ENCODE assay signal across 12 cellular contexts in genomic region chr6:170270984-170271593, GRCh38. TPM values are rescaled to one million over a fixed set of nuclear protein-coding genes. Genes with fewer than 3 reads are reported as not detected.
DNase-seq lines count a peak whose midpoint lies in the region; ATAC-seq lines count a peak whose summit lies in the region.
"Had no signal": no experiment of that assay in that cellular context is flagged by ENCODE, and none has a peak within 500 bp of the region (broad histone marks: within the 10 kb centered on the region; RNA-seq: fewer than 3 reads in every experiment).

No MANE protein-coding gene starts in this region.

- peak overlapping the region in 8 of 11 experiments; percentile 22 to 72 (median 58); a peak in 13 of 22 replicates for H3K27ac ChIP-seq in BLaER1 treated with 17β-estradiol and CSF1 and Interleukin-3, amounts not matched to agents 10 nM and 100 nM
- no peak overlapping the region for H3K27ac ChIP-seq in CD4-positive, alpha-beta memory T cell (ENCODE audit: low read depth, low read length)
- H3K27ac ChIP-seq: C4-2B had no signal

- peaks cover 0 to 2% (median 0%) of the 10 kb centered on the region in 8 donors for H3K9me3 Mint-ChIP-seq in CD4-positive, alpha-beta memory T cell
- H3K9me3 Mint-ChIP-seq in naive B cell, result no peaks in the 10 kb centered on the region

- H3K9ac ChIP-seq in BLaER1 treated with 17β-estradiol and CSF1 and Interleukin-3, amounts not matched to agents 10 nM and 100 nM, result peak overlapping the region in 6 of 11 experiments; percentile 26 to 63 (median 52); a peak in 9 of 22 replicates

- H3K36me3 Mint-ChIP-seq in CD4-positive, alpha-beta memory T cell, result no peaks in the 10 kb centered on the region
- H3K36me3 Mint-ChIP-seq in T-helper 17 cell (ENCODE audit: low read depth) (no peaks in the 10 kb centered on the region), naive B cell (no peaks in the 10 kb centered on the region)

- H3K27ac Mint-ChIP-seq in CD4-positive, alpha-beta memory T cell, result peak overlapping the region in 4 of 7 donors; percentile 64 to 93 (median 85)
- H3K27ac Mint-ChIP-seq in T-helper 17 cell, result peak overlapping the region; percentile 87
- H3K27ac Mint-ChIP-seq in naive B cell, result peak overlapping the region in 4 of 6 donors; percentile 49 to 97 (median 90)

- H3K4me1 ChIP-seq in BLaER1 treated with 17β-estradiol and CSF1 and Interleukin-3, amounts not matched to agents 10 nM and 100 nM, result peaks cover 32 to 47% (median 39%) of the 10 kb centered on the region in 10 experiments
- peaks cover 22% of the 10 kb centered on the region for H3K4me1 ChIP-seq in CD4-positive, alpha-beta memory T cell (ENCODE audit: insufficient read depth, low read length)

- CTCF ChIA-PET in CD4-positive, alpha-beta memory T cell (lab: Charles Lee; ENCODE audit: partially characterized antibody), result no interaction called here

- H3K4me3 Mint-ChIP-seq in CD4-positive, alpha-beta memory T cell, result peak overlapping the region in 7 of 8 donors; percentile 85 to 96 (median 91)
- H3K4me3 Mint-ChIP-seq in T-helper 17 cell (peak overlapping the region; percentile 89), naive B cell (peak overlapping the region; percentile 82 to 94 (median 91))

- peaks cover 0 to 34% (median 19%) of the 10 kb centered on the region in 11 experiments; a peak in 15 of 22 replicates for H4K20me1 ChIP-seq in BLaER1 treated with 17β-estradiol and CSF1 and Interleukin-3, amounts not matched to agents 10 nM and 100 nM

- peaks cover 2 to 5% of the 10 kb centered on the region in 2 donors for H3K27me3 Mint-ChIP-seq in CD4-positive, alpha-beta memory T cell
- H3K27me3 Mint-ChIP-seq in T-helper 17 cell (peaks cover 9% of the 10 kb centered on the region), naive B cell (peaks cover 0 to 12% (median 0%) of the 10 kb centered on the region in 3 donors)

- ATAC-seq in T-helper 17 cell (no peak), naive B cell (ENCODE audit: low read depth in 2 of 2) (no peak)
- ATAC-seq: Panc1 had no signal

- no peaks in the 10 kb centered on the region for H3K36me3 ChIP-seq in BLaER1 treated with 17β-estradiol and CSF1 and Interleukin-3, amounts not matched to agents 10 nM and 100 nM
- H3K36me3 ChIP-seq in CD4-positive, alpha-beta memory T cell (ENCODE audit: insufficient read depth, low read length), result no peaks in the 10 kb centered on the region
- H3K36me3 ChIP-seq: thyroid gland had no signal

- peaks cover 11 to 29% (median 18%) of the 10 kb centered on the region in 4 donors for H3K4me1 Mint-ChIP-seq in CD4-positive, alpha-beta memory T cell
- H3K4me1 Mint-ChIP-seq in T-helper 17 cell (peaks cover 17% of the 10 kb centered on the region), naive B cell (peaks cover 18 to 25% (median 22%) of the 10 kb centered on the region in 3 donors)

- intact Hi-C loops in CD4-positive, alpha-beta memory T cell (cut with micrococcal nuclease), result loop anchor here (5.0 kb wide), 1 partner anchor 36 kb away; the partner anchor contains the start of gene FAM120B

- POLR2A ChIA-PET in CD4-positive, alpha-beta memory T cell (lab: Charles Lee; ENCODE audit: partially characterized antibody), result interaction anchor here (0.6 to 2.6 kb wide), 8 partner anchors 9 to 546 kb away, joined by 3 to 47 read pairs (median 8); partner anchors contain the start of genes DLL1, FAM120B and PHF10

- peak overlapping the region; percentile 76 to 95 (median 91) for H3K4me2 ChIP-seq in BLaER1 treated with 17β-estradiol and CSF1 and Interleukin-3, amounts not matched to agents 10 nM and 100 nM

- peak overlapping the region in 7 of 10 experiments; percentile 25 to 63 (median 45); a peak in 12 of 20 replicates for H3K4me3 ChIP-seq in BLaER1 treated with 17β-estradiol and CSF1 and Interleukin-3, amounts not matched to agents 10 nM and 100 nM
- H3K4me3 ChIP-seq in CD4-positive, alpha-beta memory T cell (ENCODE audit: low read length in 2 of 2), result peak overlapping the region in 1 of 2 donors; percentile 51
- H3K4me3 ChIP-seq: thyroid gland had no signal

- DNase-seq in CD4-positive, alpha-beta memory T cell, result no peak
- no peak for DNase-seq in T-helper 17 cell
- DNase-seq in naive B cell, result no peak
- DNase-seq in NOMO-1 (lab: John Stamatoyannopoulos, UW; ENCODE audit: unreplicated experiment in 2 of 2), result no peak
- no peak for DNase-seq in MV-4-11 (lab: John Stamatoyannopoulos, UW)
- no peak for DNase-seq in HT-29 (ENCODE audit: low spot score)
- DNase-seq: NCI-H1930, NCI-H524 treated with DMSO at 0.1 percent for 48 hours, thyroid gland had no signal

- no peaks in the 10 kb centered on the region for H3K9me3 ChIP-seq in BLaER1 treated with 17β-estradiol and CSF1 and Interleukin-3, amounts not matched to agents 10 nM and 100 nM (replicated peaks in 1 of 11)
- no peaks in the 10 kb centered on the region for H3K9me3 ChIP-seq in CD4-positive, alpha-beta memory T cell (ENCODE audit: control insufficient read depth in 1 of 2, low read length in 2 of 2)
- H3K9me3 ChIP-seq in T-helper 17 cell (ENCODE audit: control insufficient read depth, low read length, poor library complexity, severe bottlenecking), result no peaks in the 10 kb centered on the region
- H3K9me3 ChIP-seq: thyroid gland had no signal

- H3K27me3 ChIP-seq in BLaER1 treated with 17β-estradiol and CSF1 and Interleukin-3, amounts not matched to agents 10 nM and 100 nM, result peaks cover 25 to 70% (median 47%) of the 10 kb centered on the region in 11 experiments
- no peaks in the 10 kb centered on the region for H3K27me3 ChIP-seq in CD4-positive, alpha-beta memory T cell (ENCODE audit: insufficient read depth, low read length)
- H3K27me3 ChIP-seq: thyroid gland had no signal

RNA-seq across cellular contexts. Expression of gene DLL1, which starts 19.8 kb away (rescaled TPM):
- total RNA-seq in CD4-positive, alpha-beta memory T cell, result 1 to 10 TPM; 1.7 to 3.4 TPM
- polyA plus RNA-seq in CD4-positive, alpha-beta memory T cell, result under 1 TPM in 1 of 2 donors, not detected in 1; 0.07 TPM
- 1 to 10 TPM; 1.3 to 2.7 TPM for total RNA-seq in T-helper 17 cell
- 1 to 10 TPM in 2 of 6 donors, under 1 TPM in 2, not detected in 2; 0.19 to 1.4 (median 0.98) TPM for polyA plus RNA-seq in naive B cell (ENCODE audit: low read depth in 6 of 6)
- 2.2 and 2.6 TPM in 2 replicates for total RNA-seq in HT-29 (2014; rRNA removed; shearing (Covaris generic))

RNA-seq across cellular contexts. Expression of gene FAM120B, which starts 35.5 kb away (rescaled TPM):
- total RNA-seq in CD4-positive, alpha-beta memory T cell, result 10 to 100 TPM; 46.8 to 48.6 TPM
- polyA plus RNA-seq in CD4-positive, alpha-beta memory T cell, result 10 to 100 TPM; 22.7 to 33.4 TPM
- 10 to 100 TPM; 25.1 to 28.1 TPM for total RNA-seq in T-helper 17 cell
- polyA plus RNA-seq in naive B cell (ENCODE audit: low read depth in 6 of 6), result 10 to 100 TPM in 5 of 6 donors, 1 to 10 TPM in 1; 8.3 to 35.2 (median 27.5) TPM
- 6.9 and 7.4 TPM in 2 replicates for total RNA-seq in HT-29 (2014; rRNA removed; shearing (Covaris generic))
